In genomic region chr6:111444794-111445193, GRCh38 we compare ENCODE assay signal across 19 cellular contexts. TPM values are rescaled to one million over a fixed set of nuclear protein-coding genes. Genes with fewer than 3 reads are reported as not detected.
DNase-seq lines count a peak whose midpoint lies in the region; ATAC-seq and TF ChIP-seq lines count a peak whose summit lies in the region.
"Had no signal": no experiment of that assay in that cellular context is flagged by ENCODE, and none has a peak within 500 bp of the region (broad histone marks: within the 10 kb centered on the region; RNA-seq: fewer than 3 reads in every experiment).

No MANE protein-coding gene starts in this region.

- H3K9me2 ChIP-seq in SK-N-SH = no peaks in the 10 kb centered on the region

- no peak overlapping the region for H3K4me3 ChIP-seq in esophagus muscularis mucosa
- H3K4me3 ChIP-seq in SK-N-SH (ENCODE audit: low read depth in 2 of 2, low read length in 1 of 2) = no peak overlapping the region
- H3K4me3 ChIP-seq: GM23248, HAP-1 had no signal

- no peak overlapping the region for H3K27ac ChIP-seq in esophagus muscularis mucosa (replicated peaks in 1 of 4)
- H3K27ac ChIP-seq in SK-N-SH (ENCODE audit: low read depth in 2 of 2, low read length in 1 of 2) = no peak overlapping the region
- H3K27ac ChIP-seq: GM23248 had no signal

- peaks cover 11% of the 10 kb centered on the region; the same call in 1 of the 2 replicates for H4K20me1 ChIP-seq in SK-N-SH (ENCODE audit: insufficient read depth)

- 97% methylated on average over 5 of the region's 5 CpGs for WGBS in esophagus muscularis mucosa
- WGBS in SK-N-SH (ENCODE audit: low lambda C conversion rate) = 96% methylated on average over 5 of the region's 5 CpGs

- intact Hi-C loops in left colon (cut with DNase I, micrococcal nuclease) = no loop called here
- intact Hi-C loops in esophagus muscularis mucosa (cut with DNase I) = no loop called here

- H3F3A ChIP-seq in SK-N-SH (replicated peaks; ENCODE audit: insufficient read depth) = peaks cover 6% of the 10 kb centered on the region

- no peak overlapping the region for H3K9ac ChIP-seq in SK-N-SH
- H3K9ac ChIP-seq: GM23248 had no signal

- CTCF ChIA-PET in SK-N-SH (lab: Yijun Ruan, JAX) = no interaction called here

- H3K79me2 ChIP-seq in SK-N-SH (ENCODE audit: insufficient read depth) = peaks cover 81% of the 10 kb centered on the region

- no peak for TF ChIP-seq RAD21 in SK-N-SH (IDR thresholded peaks at IDR 0.05; ENCODE audit: low read length)

- no peak overlapping the region for H3K4me2 ChIP-seq in SK-N-SH

- peaks cover 3% of the 10 kb centered on the region for H3K36me3 Mint-ChIP-seq in nephron (ENCODE audit: low read depth)
- H3K36me3 Mint-ChIP-seq: CD4-positive, CD25-positive, alpha-beta regulatory T cell had no signal

- no peak overlapping the region for H2AFZ ChIP-seq in SK-N-SH (ENCODE audit: low read depth)
- H2AFZ ChIP-seq: GM23248 had no signal

- peak overlapping the region; percentile 16 to 37 (median 22) for H3K4me3 Mint-ChIP-seq in nephron
- H3K4me3 Mint-ChIP-seq: CD8-positive, alpha-beta memory T cell; IgD-negative memory B cell had no signal

- H3K36me3 ChIP-seq in esophagus muscularis mucosa = no peaks in the 10 kb centered on the region
- H3K36me3 ChIP-seq in SK-N-SH (replicated peaks in 1 of 2; ENCODE audit: control insufficient read depth in 1 of 2, insufficient read depth in 2 of 2, low read length in 1 of 2) = peaks cover 2 to 11% of the 10 kb centered on the region in 2 experiments
- H3K36me3 ChIP-seq: BE2C, HAP-1 had no signal

- POLR2A ChIA-PET in SK-N-SH (lab: Yijun Ruan, JAX) = no interaction called here

- H3K9me3 ChIP-seq in esophagus muscularis mucosa (no peaks in the 10 kb centered on the region), SK-N-SH (no peaks in the 10 kb centered on the region)
- H3K9me3 ChIP-seq: BE2C, HAP-1 had no signal

- no peak for TF ChIP-seq POLR2A in esophagus muscularis mucosa (IDR thresholded peaks at IDR 0.05; ENCODE audit: low read depth)

- H3K4me1 ChIP-seq in esophagus muscularis mucosa (peaks cover 10 to 59% (median 35%) of the 10 kb centered on the region in 4 donors), SK-N-SH (ENCODE audit: control insufficient read depth in 1 of 2, insufficient read depth in 2 of 2, low read depth in 1 of 2, low read length in 1 of 2) (peaks cover 0 to 14% of the 10 kb centered on the region in 2 experiments; a peak in 2 of 4 replicates)
- H3K4me1 ChIP-seq: BE2C had no signal

- TF ChIP-seq CTCF in nephron (IDR thresholded peaks at IDR 0.05; ENCODE audit: unreplicated experiment in 3 of 3) = no peak
- TF ChIP-seq CTCF in esophagus muscularis mucosa (IDR thresholded peaks at IDR 0.05) = no peak
- TF ChIP-seq CTCF in SK-N-SH (IDR thresholded peaks at IDR 0.05) = no peak

- H3K27me3 ChIP-seq in esophagus muscularis mucosa (no peaks in the 10 kb centered on the region), SK-N-SH (ENCODE audit: insufficient read depth) (no peaks in the 10 kb centered on the region)
- H3K27me3 ChIP-seq: BE2C had no signal

- no peaks in the 10 kb centered on the region for H3K9me3 Mint-ChIP-seq in nephron
- H3K9me3 Mint-ChIP-seq: CD8-positive, alpha-beta memory T cell; IgD-negative memory B cell had no signal

- no peaks in the 10 kb centered on the region for H3K27me3 Mint-ChIP-seq in nephron (ENCODE audit: low read depth)
- H3K27me3 Mint-ChIP-seq: CD4-positive, CD25-positive, alpha-beta regulatory T cell; CD8-positive, alpha-beta memory T cell; IgD-negative memory B cell had no signal

- DNase-seq in glomerular visceral epithelial cell (ENCODE audit: extremely low spot score) (peak; percentile 13), left colon (peak in 1 of 2 donors; percentile 27), esophagus muscularis mucosa (ENCODE audit: extremely low spot score) (no peak), SK-N-SH (no peak)
- DNase-seq: ACHN; BE2C; C1 segment of cervical spinal cord; CD4-positive, CD25-positive, alpha-beta regulatory T cell; CD8-positive, alpha-beta memory T cell; COR-L47; DMS79; GF-D8; GM23248 had no signal

- TF ChIP-seq EP300 in esophagus muscularis mucosa (IDR thresholded peaks at IDR 0.05) (no peak), SK-N-SH (IDR thresholded peaks at IDR 0.05; ENCODE audit: borderline replicate concordance in 1 of 2, low read depth in 1 of 2, low read length in 1 of 2) (no peak)

- H3K4me1 Mint-ChIP-seq in nephron = peaks cover 15% of the 10 kb centered on the region

- H3K27ac Mint-ChIP-seq in nephron = peak overlapping the region; percentile 49 to 95 (median 88)
- H3K27ac Mint-ChIP-seq: CD4-positive, CD25-positive, alpha-beta regulatory T cell had no signal

- peak; percentile 93 for ATAC-seq in left colon
- ATAC-seq in GM21526 (IDR thresholded peaks at IDR 0.05; ENCODE audit: low FRiP score, unreplicated experiment) = no peak
- no peak for ATAC-seq in GM18861 (IDR thresholded peaks at IDR 0.05; ENCODE audit: unreplicated experiment)
- ATAC-seq: HepG2 had no signal

TF ChIP-seq in SK-N-SH, 30 proteins besides CTCF, POLR2A, EP300 and RAD21:
- TF ChIP-seq FOXM1 (IDR thresholded peaks at IDR 0.05; ENCODE audit: low read depth) = no peak
- no peak for TF ChIP-seq EZH2phosphoT487 (IDR thresholded peaks at IDR 0.05; ENCODE audit: borderline replicate concordance, low read depth)
- TF ChIP-seq TAF1 (IDR thresholded peaks at IDR 0.05; ENCODE audit: borderline replicate concordance, low read depth, low read length) = no peak
- no peak for TF ChIP-seq TEAD4 (IDR thresholded peaks at IDR 0.05; ENCODE audit: borderline replicate concordance, insufficient read depth)
- TF ChIP-seq, protein P1, sequence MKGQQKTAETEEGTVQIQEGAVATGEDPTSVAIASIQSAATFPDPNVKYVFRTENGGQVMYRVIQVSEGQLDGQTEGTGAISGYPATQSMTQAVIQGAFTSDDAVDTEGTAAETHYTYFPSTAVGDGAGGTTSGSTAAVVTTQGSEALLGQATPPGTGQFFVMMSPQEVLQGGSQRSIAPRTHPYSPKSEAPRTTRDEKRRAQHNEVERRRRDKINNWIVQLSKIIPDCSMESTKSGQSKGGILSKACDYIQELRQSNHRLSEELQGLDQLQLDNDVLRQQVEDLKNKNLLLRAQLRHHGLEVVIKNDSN (IDR thresholded peaks at IDR 0.05; ENCODE audit: borderline replicate concordance, low read depth) = no peak
- no peak for TF ChIP-seq JUND (IDR thresholded peaks at IDR 0.05)
- TF ChIP-seq FOXJ3 (CRISPR knock-in tag; IDR thresholded peaks at IDR 0.05) = no peak
- TF ChIP-seq YY1 (IDR thresholded peaks at IDR 0.05; ENCODE audit: low read depth) = no peak
- TF ChIP-seq, protein P2, sequence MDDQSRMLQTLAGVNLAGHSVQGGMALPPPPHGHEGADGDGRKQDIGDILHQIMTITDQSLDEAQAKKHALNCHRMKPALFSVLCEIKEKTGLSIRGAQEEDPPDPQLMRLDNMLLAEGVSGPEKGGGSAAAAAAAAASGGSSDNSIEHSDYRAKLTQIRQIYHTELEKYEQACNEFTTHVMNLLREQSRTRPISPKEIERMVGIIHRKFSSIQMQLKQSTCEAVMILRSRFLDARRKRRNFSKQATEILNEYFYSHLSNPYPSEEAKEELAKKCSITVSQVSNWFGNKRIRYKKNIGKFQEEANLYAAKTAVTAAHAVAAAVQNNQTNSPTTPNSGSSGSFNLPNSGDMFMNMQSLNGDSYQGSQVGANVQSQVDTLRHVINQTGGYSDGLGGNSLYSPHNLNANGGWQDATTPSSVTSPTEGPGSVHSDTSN (IDR thresholded peaks at IDR 0.05) = no peak
TF ChIP-seq in SK-N-SH: peak in this region for 0.

RNA-seq across cellular contexts. Expression of gene REV3L, which starts 38.2 kb away (rescaled TPM):
- total RNA-seq in left colon = 10 to 100 TPM; 13.9 to 21.4 TPM
- total RNA-seq in esophagus muscularis mucosa = 10 to 100 TPM; 38.9 to 50.4 (median 45.3) TPM
- 7.3 and 8.6 TPM in 2 replicates for polyA plus RNA-seq in SK-N-SH (2012; rRNA removed)
- polyA plus RNA-seq in SK-N-SH (2012; cell fraction: cytosol; rRNA removed) = 8.9 and 9.8 TPM in 2 replicates
- polyA plus RNA-seq in SK-N-SH (2012; cell fraction: nucleus; rRNA removed) = 7.5 and 16.7 TPM in 2 replicates
